Comparison of ENCODE assay signal across 1 cellular context in genomic region chr6:130018830-130019795, GRCh38.
TF ChIP-seq lines count a peak whose summit lies in the region.

No MANE protein-coding gene starts in this region.

TF ChIP-seq in K562, 482 proteins besides CTCF, POLR2A, EP300 and RAD21 (continued from another document):
- TF ChIP-seq, protein P1, sequence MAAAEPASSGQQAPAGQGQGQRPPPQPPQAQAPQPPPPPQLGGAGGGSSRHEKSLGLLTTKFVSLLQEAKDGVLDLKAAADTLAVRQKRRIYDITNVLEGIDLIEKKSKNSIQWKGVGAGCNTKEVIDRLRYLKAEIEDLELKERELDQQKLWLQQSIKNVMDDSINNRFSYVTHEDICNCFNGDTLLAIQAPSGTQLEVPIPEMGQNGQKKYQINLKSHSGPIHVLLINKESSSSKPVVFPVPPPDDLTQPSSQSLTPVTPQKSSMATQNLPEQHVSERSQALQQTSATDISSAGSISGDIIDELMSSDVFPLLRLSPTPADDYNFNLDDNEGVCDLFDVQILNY (CRISPR knock-in tag; IDR thresholded peaks at IDR 0.05) = no peak
- peak; percentile 68; the same call in 1 of the 2 replicates for TF ChIP-seq XRCC5 (IDR thresholded peaks at IDR 0.05; ENCODE audit: low read depth, low read length)
- TF ChIP-seq SMAD3 (CRISPR knock-in tag; conservative IDR thresholded peaks at IDR 0.05) = no peak
- TF ChIP-seq, protein P2, sequence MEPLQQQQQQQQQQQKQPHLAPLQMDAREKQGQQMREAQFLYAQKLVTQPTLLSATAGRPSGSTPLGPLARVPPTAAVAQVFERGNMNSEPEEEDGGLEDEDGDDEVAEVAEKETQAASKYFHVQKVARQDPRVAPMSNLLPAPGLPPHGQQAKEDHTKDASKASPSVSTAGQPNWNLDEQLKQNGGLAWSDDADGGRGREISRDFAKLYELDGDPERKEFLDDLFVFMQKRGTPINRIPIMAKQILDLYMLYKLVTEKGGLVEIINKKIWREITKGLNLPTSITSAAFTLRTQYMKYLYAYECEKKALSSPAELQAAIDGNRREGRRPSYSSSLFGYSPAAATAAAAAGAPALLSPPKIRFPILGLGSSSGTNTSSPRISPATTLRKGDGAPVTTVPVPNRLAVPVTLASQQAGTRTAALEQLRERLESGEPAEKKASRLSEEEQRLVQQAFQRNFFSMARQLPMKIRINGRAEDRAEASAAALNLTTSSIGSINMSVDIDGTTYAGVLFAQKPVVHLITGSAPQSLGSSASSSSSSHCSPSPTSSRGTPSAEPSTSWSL (CRISPR knock-in tag; IDR thresholded peaks at IDR 0.05; ENCODE audit: borderline replicate concordance) = no peak
- 0 out of 2 replicates have a peak, but pooled peaks have one; percentile 47 for TF ChIP-seq ZBTB1 (CRISPR knock-in tag; IDR thresholded peaks at IDR 0.05; ENCODE audit: borderline replicate concordance, low read depth)
- TF ChIP-seq ZFX (CRISPR knock-in tag; IDR thresholded peaks at IDR 0.05) = peak; percentile 82
- TF ChIP-seq PYGO2 (tag; IDR thresholded peaks at IDR 0.05) = no peak
- TF ChIP-seq ZBTB40 (IDR thresholded peaks at IDR 0.05) = 0 out of 2 replicates have a peak, but pooled peaks have one; percentile 5
- TF ChIP-seq ZBTB40 (CRISPR knock-in tag; IDR thresholded peaks at IDR 0.05) = no peak
- peak; percentile 10; the same call in 1 of the 2 replicates for TF ChIP-seq CREM (IDR thresholded peaks at IDR 0.05; ENCODE audit: low read depth)
- peak; percentile 29 for TF ChIP-seq TAF1 (IDR thresholded peaks at IDR 0.05; ENCODE audit: control insufficient read depth, extremely low read depth, insufficient read depth, low read length, severe bottlenecking)
- TF ChIP-seq L3MBTL2 (IDR thresholded peaks at IDR 0.05) = 0 out of 2 replicates have a peak, but pooled peaks have one; percentile 3
- TF ChIP-seq CBX8 (IDR thresholded peaks at IDR 0.05; ENCODE audit: borderline replicate concordance, extremely low read depth, low read depth, low read length, poor library complexity, severe bottlenecking) = no peak
- TF ChIP-seq YY1 (IDR thresholded peaks at IDR 0.05; ENCODE audit: borderline replicate concordance in 1 of 3, control insufficient read depth in 1 of 3, extremely low read depth in 1 of 3, insufficient read depth in 3 of 3, insufficient read length in 1 of 3, insufficient replicate concordance in 2 of 3, low read depth in 1 of 3, low read length in 2 of 3) = peak in 2 of 3 experiments; percentile 11 to 63
- TF ChIP-seq HIVEP1 (CRISPR knock-in tag; IDR thresholded peaks at IDR 0.05) = no peak
- no peak for TF ChIP-seq SIN3A (IDR thresholded peaks at IDR 0.05; ENCODE audit: borderline replicate concordance in 2 of 2, control insufficient read depth in 1 of 2, low read depth in 2 of 2, low read length in 2 of 2)
- TF ChIP-seq SREBF1 (IDR thresholded peaks at IDR 0.05; ENCODE audit: borderline replicate concordance, low read depth, low read length) = no peak
- no peak for TF ChIP-seq DDX20 (tag; IDR thresholded peaks at IDR 0.05; ENCODE audit: low read depth)
- TF ChIP-seq ZSCAN29 (IDR thresholded peaks at IDR 0.05) = 0 out of 2 replicates have a peak, but pooled peaks have one; percentile 50
- TF ChIP-seq PHF20 (IDR thresholded peaks at IDR 0.05; ENCODE audit: partially characterized antibody) = peak; percentile 46
- no peak for TF ChIP-seq HINFP (tag; conservative IDR thresholded peaks at IDR 0.05; ENCODE audit: low read depth)
- peak; percentile 34 for TF ChIP-seq CXXC5 (CRISPR knock-in tag; IDR thresholded peaks at IDR 0.05)
- TF ChIP-seq HDAC3 (IDR thresholded peaks at IDR 0.05; ENCODE audit: borderline replicate concordance, partially characterized antibody) = no peak
- no peak for TF ChIP-seq LCOR (CRISPR knock-in tag; IDR thresholded peaks at IDR 0.05)
- no peak for TF ChIP-seq ETV5 (CRISPR knock-in tag; IDR thresholded peaks at IDR 0.05; ENCODE audit: low read depth)
- TF ChIP-seq KDM2B (CRISPR knock-in tag; IDR thresholded peaks at IDR 0.05) = peak; percentile 70; the same call in 1 of the 2 replicates
- TF ChIP-seq MCM7 (IDR thresholded peaks at IDR 0.05) = no peak
- TF ChIP-seq, protein P3, sequence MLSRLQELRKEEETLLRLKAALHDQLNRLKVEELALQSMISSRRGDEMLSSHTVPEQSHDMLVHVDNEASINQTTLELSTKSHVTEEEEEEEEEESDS (CRISPR knock-in tag; IDR thresholded peaks at IDR 0.05) = no peak
- TF ChIP-seq SMC3 (conservative IDR thresholded peaks at IDR 0.05; ENCODE audit: insufficient read depth, low read depth, low read length) = no peak
- peak; percentile 31 for TF ChIP-seq FIP1L1 (IDR thresholded peaks at IDR 0.05; ENCODE audit: low read depth, low read length, poor library complexity, severe bottlenecking)
- no peak for TF ChIP-seq SMAD4 (CRISPR knock-in tag; conservative IDR thresholded peaks at IDR 0.05)
- TF ChIP-seq NR2F6 (CRISPR knock-in tag; IDR thresholded peaks at IDR 0.05) = no peak
- no peak for TF ChIP-seq ZNF23 (CRISPR knock-in tag; IDR thresholded peaks at IDR 0.05)
- TF ChIP-seq ZBTB9 (CRISPR knock-in tag; IDR thresholded peaks at IDR 0.05) = peak; percentile 22; the same call in 1 of the 2 replicates
- TF ChIP-seq GTF2F1 (IDR thresholded peaks at IDR 0.05; ENCODE audit: low read depth, low read length) = no peak
- no peak for TF ChIP-seq TFE3 (CRISPR knock-in tag; IDR thresholded peaks at IDR 0.05)
- TF ChIP-seq CCNT2 (IDR thresholded peaks at IDR 0.05; ENCODE audit: borderline replicate concordance, extremely low read depth, insufficient read length, low read depth, low read length) = peak; percentile 21
